Comparison of ENCODE assay signal across 29 cellular contexts in genomic region chr6:84811351-84811750, GRCh38. TPM values are rescaled to one million over a fixed set of nuclear protein-coding genes. Genes with fewer than 3 reads are reported as not detected.
"Had no signal": no experiment of that assay in that cellular context is flagged by ENCODE, and none has a peak within 500 bp of the region (broad histone marks: within the 10 kb centered on the region; RNA-seq: fewer than 3 reads in every experiment).

No MANE protein-coding gene starts in this region.

- H3K27ac ChIP-seq: ascending aorta, Peyer's patch had no signal

- H3K27me3 ChIP-seq: ascending aorta, Peyer's patch had no signal

- H3K4me1 ChIP-seq: ascending aorta, Peyer's patch had no signal

- H3K36me3 ChIP-seq: ascending aorta, Peyer's patch had no signal

- ATAC-seq: activated CD4-positive, alpha-beta T cell treated with anti-CD3 and anti-CD28 coated beads for 36 hours; activated CD4-positive, CD25-positive, alpha-beta regulatory T cell treated with anti-CD3 and anti-CD28 coated beads, Interleukin-2, amount 50 U/mL, for 24 hours; activated CD8-positive, alpha-beta T cell treated with anti-CD3 and anti-CD28 coated beads, Interleukin-2, amount 10 ng/mL, durations not matched to agents 7 days and 5 days; WTC11 had no signal

- DNase-seq: activated CD4-positive, alpha-beta T cell treated with anti-CD3 and anti-CD28 coated beads for 36 hours; activated CD4-positive, alpha-beta T cell treated with anti-CD3 and anti-CD28 coated beads, Interleukin-2, amount 10 ng/mL, durations not matched to agents 7 days and 5 days; activated CD4-positive, alpha-beta T cell treated with anti-CD3 and anti-CD28 coated beads, Interleukin-2, amount 50 U/mL, for 48 hours; activated CD8-positive, alpha-beta T cell treated with anti-CD3 and anti-CD28 coated beads, Interleukin-2, amount 10 ng/mL, durations not matched to agents 7 days and 5 days; activated gamma-delta T cell; activated naive CD4-positive, alpha-beta T cell treated with Interleukin-2 at 50 U/mL for 16 hours; activated naive CD8-positive, alpha-beta T cell treated with anti-CD3 and anti-CD28 coated beads, Interleukin-2, amount 10 ng/mL, durations not matched to agents 7 days and 5 days; activated T-cell treated with anti-CD3 and anti-CD28 coated beads, Interleukin-2, amount 50 U/mL, for 24 hours; amygdala; Karpas-422; MM.1S; MV-4-11; NCI-H1092; NCI-H1436 treated with DMSO at 0.1 percent for 48 hours; NCI-H1694 treated with DMSO at 0.1 percent for 48 hours; NCI-H2029; NCI-H345; NCI-H524 treated with DMSO at 0.1 percent for 48 hours; Peyer's patch; Right ventricle myocardium superior; RPMI8226; SW 1271; T1000 had no signal

- H3K9me3 ChIP-seq: ascending aorta, Peyer's patch had no signal

- H3K4me3 ChIP-seq: ascending aorta, Peyer's patch had no signal

RNA-seq across cellular contexts. Expression of gene TBX18, which starts 47.0 kb away (rescaled TPM):
- total RNA-seq: activated CD4-positive, alpha-beta T cell treated with anti-CD3 and anti-CD28 coated beads for 36 hours; activated CD4-positive, alpha-beta T cell treated with anti-CD3 and anti-CD28 coated beads, Interleukin-2, amount 10 ng/mL, durations not matched to agents 7 days and 5 days; activated CD8-positive, alpha-beta T cell treated with anti-CD3 and anti-CD28 coated beads, Interleukin-2, amount 10 ng/mL, durations not matched to agents 7 days and 5 days; activated naive CD8-positive, alpha-beta T cell treated with anti-CD3 and anti-CD28 coated beads, Interleukin-2, amount 10 ng/mL, durations not matched to agents 7 days and 5 days; activated T-helper 2 cell treated with anti-CD3 and anti-CD28 coated beads, Interferon-gamma antibody, Interleukin-2, Interleukin-4, amounts not matched to agents 10 μg/mL and 5 μg/mL and 100 μg/mL, durations not matched to agents 14 hours and 24 hours and 36 hours; T-helper 1 cell treated with Interleukin-12 subunit alpha and Interleukin-12 subunit beta and Interleukin-4 antibody, amounts not matched to agents 30 ng/mL and 1 ng/mL, for 36 hours; T-helper 2 cell treated with Interferon-gamma antibody and Interleukin-4, amounts not matched to agents 100 ng/mL and 5 ng/mL, for 36 hours had no signal
